19 cellular contexts compared by ENCODE assay signal in the genomic region with DNA sequence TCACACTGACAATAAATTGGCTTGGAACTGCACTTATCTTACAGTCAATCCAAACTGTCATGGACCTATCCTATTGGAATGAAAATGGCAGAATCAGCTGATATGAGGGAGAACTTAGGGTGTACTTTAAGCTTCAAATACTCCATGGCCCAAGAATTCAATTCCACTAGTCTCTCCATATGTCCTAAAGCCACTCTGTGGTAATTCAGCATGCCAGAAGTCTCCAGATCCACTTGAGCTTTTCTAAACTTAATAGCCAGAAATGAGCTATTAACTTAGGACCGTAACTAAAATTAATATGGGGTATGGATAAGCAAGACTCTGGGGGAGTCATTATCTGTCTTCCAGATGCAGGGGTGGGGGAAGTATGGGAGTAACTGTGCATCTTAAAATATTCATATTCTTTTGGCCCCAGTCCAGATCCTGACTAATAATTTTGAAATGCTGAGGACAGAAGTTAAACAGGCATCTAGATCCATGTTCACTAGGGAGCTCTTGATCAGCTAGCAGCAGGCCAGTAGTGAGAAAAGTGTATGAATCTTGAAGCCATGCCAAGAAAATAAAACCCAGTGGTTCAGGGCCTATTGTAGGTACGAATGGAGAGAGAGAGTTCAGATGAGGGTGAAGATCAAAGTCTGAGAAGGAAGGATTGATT.
DNase-seq lines count a peak whose midpoint lies in the region; ATAC-seq and TF ChIP-seq lines count a peak whose summit lies in the region.
"Had no signal": no experiment of that assay in that cellular context is flagged by ENCODE, and none has a peak within 500 bp of the region (broad histone marks: within the 10 kb centered on the region; RNA-seq: fewer than 3 reads in every experiment).

No MANE protein-coding gene starts in this region.

- no peaks in the 10 kb centered on the region for H3K27me3 ChIP-seq in MG63
- H3K27me3 ChIP-seq: ascending aorta, gastrocnemius medialis, upper lobe of left lung had no signal

- H3K27me3 Mint-ChIP-seq in activated CD8-positive, alpha-beta T cell treated with anti-CD3 and anti-CD28 coated beads, Interleukin-2, amount 10 ng/mL, durations not matched to agents 7 days and 5 days (ENCODE audit: low read depth): no peaks in the 10 kb centered on the region
- H3K27me3 Mint-ChIP-seq: natural killer cell treated with Interleukin-12 subunit alpha and Interleukin-12 subunit beta and Interleukin-15 and Interleukin-18, amount 100 ng/mL, for 72 hours had no signal

- no peaks in the 10 kb centered on the region for H3K36me3 ChIP-seq in MG63
- H3K36me3 ChIP-seq: ascending aorta, gastrocnemius medialis, lower lobe of right lung, upper lobe of left lung had no signal

- H3K9me3 Mint-ChIP-seq in activated CD8-positive, alpha-beta T cell treated with anti-CD3 and anti-CD28 coated beads, Interleukin-2, amount 10 ng/mL, durations not matched to agents 7 days and 5 days (ENCODE audit: insufficient read depth): no peaks in the 10 kb centered on the region
- H3K9me3 Mint-ChIP-seq: T-helper 2 cell treated with Interferon-gamma antibody and Interleukin-4, amounts not matched to agents 5 μg/mL and 100 μg/mL, for 36 hours had no signal

- H3K9me3 ChIP-seq in MG63: no peaks in the 10 kb centered on the region
- H3K9me3 ChIP-seq: ascending aorta, gastrocnemius medialis, lower lobe of right lung, psoas muscle, upper lobe of left lung had no signal

- CTCF ChIA-PET in activated CD8-positive, alpha-beta T cell treated with anti-CD3 and anti-CD28 coated beads, Interleukin-2, amount 10 ng/mL, durations not matched to agents 7 days and 5 days (lab: Charles Lee): interaction anchor here (1.1 kb wide), 1 partner anchor 17 kb away, joined by 3 read pairs; no protein-coding TSS in a partner anchor

- H3K4me1 Mint-ChIP-seq in activated CD8-positive, alpha-beta T cell treated with anti-CD3 and anti-CD28 coated beads, Interleukin-2, amount 10 ng/mL, durations not matched to agents 7 days and 5 days (ENCODE audit: low read depth): no peaks in the 10 kb centered on the region

- no peak overlapping the region for H3K4me3 Mint-ChIP-seq in activated CD8-positive, alpha-beta T cell treated with anti-CD3 and anti-CD28 coated beads, Interleukin-2, amount 10 ng/mL, durations not matched to agents 7 days and 5 days
- H3K4me3 Mint-ChIP-seq: natural killer cell treated with Interleukin-12 subunit alpha and Interleukin-12 subunit beta and Interleukin-15 and Interleukin-18, amount 100 ng/mL, for 72 hours; T-helper 2 cell treated with Interferon-gamma antibody and Interleukin-4, amounts not matched to agents 5 μg/mL and 100 μg/mL, for 36 hours had no signal

- no peak for ATAC-seq in activated CD8-positive, alpha-beta T cell treated with anti-CD3 and anti-CD28 coated beads, Interleukin-2, amount 10 ng/mL, durations not matched to agents 7 days and 5 days
- ATAC-seq: gastrocnemius medialis; lower lobe of right lung; natural killer cell treated with Interleukin-12 subunit alpha and Interleukin-12 subunit beta and Interleukin-15 and Interleukin-18, amount 100 ng/mL, for 72 hours; psoas muscle; stimulated activated naive CD8-positive, alpha-beta T cell treated with anti-CD3 and anti-CD28 coated beads, Interleukin-15, Interleukin-2, amounts not matched to agents 100 U/mL and 50 U/mL, for 24 hours had no signal

- POLR2A ChIA-PET in activated CD8-positive, alpha-beta T cell treated with anti-CD3 and anti-CD28 coated beads, Interleukin-2, amount 10 ng/mL, durations not matched to agents 7 days and 5 days (lab: Charles Lee): no interaction called here

- DNase-seq in HS-27A (ENCODE audit: low read depth) (peak; percentile 91), amniotic epithelial cell (ENCODE audit: low read depth) (peak; percentile 68), fibroblast of pulmonary artery (ENCODE audit: low read depth) (peak; percentile 44), smooth muscle cell of the brain vasculature (ENCODE audit: low read depth, low spot score) (peak; percentile 44), MG63 (no peak), NAMALWA (ENCODE audit: low spot score) (no peak), medulla oblongata (ENCODE audit: extremely low spot score) (no peak)
- no peak for DNase-seq in activated CD8-positive, alpha-beta T cell treated with anti-CD3 and anti-CD28 coated beads, Interleukin-2, amount 10 ng/mL, durations not matched to agents 7 days and 5 days
- DNase-seq: activated gamma-delta T cell treated with Interleukin-2 at 50 U/mL for 16 hours; gastrocnemius medialis; lower lobe of right lung; NCI-H1105 treated with DMSO at 0.1 percent for 48 hours; psoas muscle; SHP77 treated with DMSO at 0.1 percent for 48 hours; stimulated activated naive CD8-positive, alpha-beta T cell treated with anti-CD3 and anti-CD28 coated beads, Interleukin-15, Interleukin-2, amounts not matched to agents 100 U/mL and 50 U/mL, for 24 hours; upper lobe of left lung had no signal

- H3K36me3 Mint-ChIP-seq in activated CD8-positive, alpha-beta T cell treated with anti-CD3 and anti-CD28 coated beads, Interleukin-2, amount 10 ng/mL, durations not matched to agents 7 days and 5 days (ENCODE audit: low read depth): no peaks in the 10 kb centered on the region
- H3K36me3 Mint-ChIP-seq: natural killer cell treated with Interleukin-12 subunit alpha and Interleukin-12 subunit beta and Interleukin-15 and Interleukin-18, amount 100 ng/mL, for 72 hours had no signal

- TF ChIP-seq CTCF in fibroblast of pulmonary artery (IDR thresholded peaks at IDR 0.05; ENCODE audit: low read length, missing control alignments): no peak

- H3K4me3 ChIP-seq in fibroblast of pulmonary artery (replicated peaks; ENCODE audit: low read depth, low read length) (no peak overlapping the region), MG63 (no peak overlapping the region)
- H3K4me3 ChIP-seq: ascending aorta, gastrocnemius medialis, lower lobe of right lung, psoas muscle, upper lobe of left lung had no signal

- H3K27ac Mint-ChIP-seq in activated CD8-positive, alpha-beta T cell treated with anti-CD3 and anti-CD28 coated beads, Interleukin-2, amount 10 ng/mL, durations not matched to agents 7 days and 5 days: no peak overlapping the region
- H3K27ac Mint-ChIP-seq: natural killer cell treated with Interleukin-12 subunit alpha and Interleukin-12 subunit beta and Interleukin-15 and Interleukin-18, amount 100 ng/mL, for 72 hours; T-helper 2 cell treated with Interferon-gamma antibody and Interleukin-4, amounts not matched to agents 5 μg/mL and 100 μg/mL, for 36 hours had no signal

Comparison
In these comparisons a context has a peak if more than half of its experiments do, and no peak if none do; other contexts are left out.
1. DNase-seq: peak in HS-27A (single experiment), amniotic epithelial cell (single experiment), fibroblast of pulmonary artery (single experiment) and smooth muscle cell of the brain vasculature (single experiment); none in activated CD8-positive, alpha-beta T cell treated with anti-CD3 and anti-CD28 coated beads, Interleukin-2, amount 10 ng/mL, durations not matched to agents 7 days and 5 days (single experiment), MG63 (single experiment), NAMALWA (single experiment) and medulla oblongata (single experiment).